ENCODE assay signal across 1 cellular context in the genomic region with DNA sequence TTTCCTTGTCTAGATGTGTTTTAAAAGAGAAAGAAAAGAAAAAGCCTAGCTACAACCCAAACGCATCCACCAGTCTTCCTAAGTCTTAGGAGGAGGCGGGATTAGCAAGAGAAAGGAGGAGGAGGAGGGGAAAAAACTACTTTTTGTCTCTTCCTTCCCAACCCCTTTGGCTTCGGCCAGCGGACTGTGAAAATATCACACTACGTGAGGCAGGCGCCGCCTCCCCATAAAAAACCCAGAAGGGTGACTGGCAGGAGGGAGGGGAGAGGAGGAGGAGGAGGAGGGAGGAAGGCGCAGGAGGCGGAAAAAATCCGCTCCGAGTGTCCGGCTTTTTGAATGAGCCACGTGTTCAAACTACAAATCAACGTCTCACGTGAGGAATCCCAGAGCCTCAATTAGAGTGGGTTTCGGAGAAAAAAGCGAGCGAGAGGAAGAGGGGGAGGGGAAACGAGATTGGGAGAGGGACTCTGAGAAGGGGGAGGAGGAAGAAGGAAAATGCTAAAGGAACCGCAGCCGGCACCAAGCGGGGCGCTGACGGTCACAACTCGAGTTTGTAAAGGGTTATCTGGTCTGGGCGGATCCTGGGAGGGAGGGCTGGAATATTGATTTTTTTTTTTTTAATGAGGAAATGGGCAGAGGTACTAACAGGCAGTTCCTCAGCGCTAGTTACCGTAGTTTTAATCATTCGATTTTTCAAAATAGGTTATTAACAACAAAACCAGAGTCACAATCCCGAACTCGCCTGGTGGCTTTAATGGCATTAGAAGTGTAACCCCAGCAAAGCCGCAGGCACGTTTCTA.
A peak's percentile ranks its signal among the peaks of the same experiment; 100 is the strongest.
TF ChIP-seq lines count a peak whose summit lies in the region.

A gene (minus strand): TSS at position 202 of the 800 bp plus-strand sequence. CDS start 381 bp downstream, outside the sequence.

TF ChIP-seq in HepG2, 621 proteins besides CTCF, POLR2A, EP300 and RAD21 (continued from another document and continues in another):
- TF ChIP-seq, protein P1, sequence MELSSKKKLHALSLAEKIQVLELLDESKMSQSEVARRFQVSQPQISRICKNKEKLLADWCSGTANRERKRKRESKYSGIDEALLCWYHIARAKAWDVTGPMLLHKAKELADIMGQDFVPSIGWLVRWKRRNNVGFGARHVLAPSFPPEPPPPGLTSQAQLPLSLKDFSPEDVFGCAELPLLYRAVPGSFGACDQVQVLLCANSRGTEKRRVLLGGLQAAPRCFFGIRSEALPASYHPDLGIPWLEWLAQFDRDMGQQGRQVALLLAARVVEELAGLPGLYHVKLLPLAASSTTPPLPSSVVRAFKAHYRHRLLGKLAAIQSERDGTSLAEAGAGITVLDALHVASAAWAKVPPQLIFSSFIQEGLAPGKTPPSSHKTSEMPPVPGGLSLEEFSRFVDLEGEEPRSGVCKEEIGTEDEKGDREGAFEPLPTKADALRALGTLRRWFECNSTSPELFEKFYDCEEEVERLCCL (CRISPR knock-in tag; IDR thresholded peaks at IDR 0.05; ENCODE audit: borderline replicate concordance): no peak
- TF ChIP-seq SRY (CRISPR knock-in tag; IDR thresholded peaks at IDR 0.05) (no peak), MEIS1 (CRISPR knock-in tag; IDR thresholded peaks at IDR 0.05; ENCODE audit: borderline replicate concordance) (no peak; the same call in 1 of the 2 replicates), FOXA3 (CRISPR knock-in tag; IDR thresholded peaks at IDR 0.05) (peak; percentile 49), ZNF225 (CRISPR knock-in tag; IDR thresholded peaks at IDR 0.05) (no peak), ZFP36L1 (CRISPR knock-in tag; IDR thresholded peaks at IDR 0.05) (no peak), ZNF709 (CRISPR knock-in tag; IDR thresholded peaks at IDR 0.05) (0 out of 2 replicates have a peak, but pooled peaks have one; percentile 38), ZNF256 (CRISPR knock-in tag; conservative IDR thresholded peaks at IDR 0.05) (no peak), ZNF234 (CRISPR knock-in tag; conservative IDR thresholded peaks at IDR 0.05) (no peak), ZNF572 (CRISPR knock-in tag; IDR thresholded peaks at IDR 0.05) (no peak), POLR2AphosphoS2 (IDR thresholded peaks at IDR 0.05; ENCODE audit: low read depth, low read length) (no peak), HHEX (CRISPR knock-in tag; IDR thresholded peaks at IDR 0.05) (no peak), CREM (IDR thresholded peaks at IDR 0.05) (peak; percentile 37; the same call in 1 of the 2 replicates), CREM (CRISPR knock-in tag; IDR thresholded peaks at IDR 0.05) (no peak), HES4 (CRISPR knock-in tag; IDR thresholded peaks at IDR 0.05; ENCODE audit: borderline replicate concordance) (no peak), NRL (CRISPR knock-in tag; IDR thresholded peaks at IDR 0.05; ENCODE audit: borderline replicate concordance) (no peak), ZMYM4 (CRISPR knock-in tag; IDR thresholded peaks at IDR 0.05) (peak; percentile 13; the same call in 1 of the 2 replicates), PAF1 (CRISPR knock-in tag; IDR thresholded peaks at IDR 0.05) (no peak), FLYWCH1 (CRISPR knock-in tag; IDR thresholded peaks at IDR 0.05) (no peak), PHF5A (CRISPR knock-in tag; IDR thresholded peaks at IDR 0.05; ENCODE audit: low read depth, unreplicated experiment) (no peak), ZNF878 (CRISPR knock-in tag; IDR thresholded peaks at IDR 0.05) (no peak), SKI (IDR thresholded peaks at IDR 0.05; ENCODE audit: partially characterized antibody) (no peak), CBX5 (CRISPR knock-in tag; IDR thresholded peaks at IDR 0.05; ENCODE audit: borderline replicate concordance) (0 out of 2 replicates have a peak, but pooled peaks have one; percentile 37), MZF1 (CRISPR knock-in tag; IDR thresholded peaks at IDR 0.05; ENCODE audit: borderline replicate concordance) (no peak)
- TF ChIP-seq, protein P2, sequence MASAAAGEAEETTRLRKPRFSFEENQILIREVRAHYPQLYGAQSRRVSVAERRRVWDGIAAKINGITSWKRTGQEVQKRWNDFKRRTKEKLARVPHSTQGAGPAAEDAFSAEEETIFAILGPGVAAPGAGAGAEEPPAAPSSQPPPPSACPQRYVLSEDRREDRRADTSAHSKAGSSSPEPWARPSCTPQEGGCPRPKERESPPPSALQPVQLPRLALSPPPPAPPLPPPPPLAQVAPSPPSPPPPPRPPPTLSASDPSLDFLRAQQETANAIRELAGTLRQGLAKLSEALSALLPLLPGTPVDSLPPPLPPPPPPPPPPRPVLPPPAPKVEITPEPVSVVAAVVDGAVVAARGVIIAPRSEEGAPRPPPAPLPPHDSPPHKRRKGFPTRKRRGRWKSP (CRISPR knock-in tag; IDR thresholded peaks at IDR 0.05): no peak
- TF ChIP-seq, protein P3, sequence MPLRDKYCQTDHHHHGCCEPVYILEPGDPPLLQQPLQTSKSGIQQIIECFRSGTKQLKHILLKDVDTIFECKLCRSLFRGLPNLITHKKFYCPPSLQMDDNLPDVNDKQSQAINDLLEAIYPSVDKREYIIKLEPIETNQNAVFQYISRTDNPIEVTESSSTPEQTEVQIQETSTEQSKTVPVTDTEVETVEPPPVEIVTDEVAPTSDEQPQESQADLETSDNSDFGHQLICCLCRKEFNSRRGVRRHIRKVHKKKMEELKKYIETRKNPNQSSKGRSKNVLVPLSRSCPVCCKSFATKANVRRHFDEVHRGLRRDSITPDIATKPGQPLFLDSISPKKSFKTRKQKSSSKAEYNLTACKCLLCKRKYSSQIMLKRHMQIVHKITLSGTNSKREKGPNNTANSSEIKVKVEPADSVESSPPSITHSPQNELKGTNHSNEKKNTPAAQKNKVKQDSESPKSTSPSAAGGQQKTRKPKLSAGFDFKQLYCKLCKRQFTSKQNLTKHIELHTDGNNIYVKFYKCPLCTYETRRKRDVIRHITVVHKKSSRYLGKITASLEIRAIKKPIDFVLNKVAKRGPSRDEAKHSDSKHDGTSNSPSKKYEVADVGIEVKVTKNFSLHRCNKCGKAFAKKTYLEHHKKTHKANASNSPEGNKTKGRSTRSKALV (CRISPR knock-in tag; IDR thresholded peaks at IDR 0.05): no peak
- TF ChIP-seq, protein P4, sequence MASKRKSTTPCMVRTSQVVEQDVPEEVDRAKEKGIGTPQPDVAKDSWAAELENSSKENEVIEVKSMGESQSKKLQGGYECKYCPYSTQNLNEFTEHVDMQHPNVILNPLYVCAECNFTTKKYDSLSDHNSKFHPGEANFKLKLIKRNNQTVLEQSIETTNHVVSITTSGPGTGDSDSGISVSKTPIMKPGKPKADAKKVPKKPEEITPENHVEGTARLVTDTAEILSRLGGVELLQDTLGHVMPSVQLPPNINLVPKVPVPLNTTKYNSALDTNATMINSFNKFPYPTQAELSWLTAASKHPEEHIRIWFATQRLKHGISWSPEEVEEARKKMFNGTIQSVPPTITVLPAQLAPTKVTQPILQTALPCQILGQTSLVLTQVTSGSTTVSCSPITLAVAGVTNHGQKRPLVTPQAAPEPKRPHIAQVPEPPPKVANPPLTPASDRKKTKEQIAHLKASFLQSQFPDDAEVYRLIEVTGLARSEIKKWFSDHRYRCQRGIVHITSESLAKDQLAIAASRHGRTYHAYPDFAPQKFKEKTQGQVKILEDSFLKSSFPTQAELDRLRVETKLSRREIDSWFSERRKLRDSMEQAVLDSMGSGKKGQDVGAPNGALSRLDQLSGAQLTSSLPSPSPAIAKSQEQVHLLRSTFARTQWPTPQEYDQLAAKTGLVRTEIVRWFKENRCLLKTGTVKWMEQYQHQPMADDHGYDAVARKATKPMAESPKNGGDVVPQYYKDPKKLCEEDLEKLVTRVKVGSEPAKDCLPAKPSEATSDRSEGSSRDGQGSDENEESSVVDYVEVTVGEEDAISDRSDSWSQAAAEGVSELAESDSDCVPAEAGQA (IDR thresholded peaks at IDR 0.05; ENCODE audit: low read depth): peak; percentile 34; the same call in 1 of the 2 replicates
- TF ChIP-seq, protein P4 (CRISPR knock-in tag; IDR thresholded peaks at IDR 0.05; ENCODE audit: borderline replicate concordance): no peak
- TF ChIP-seq, protein P5, sequence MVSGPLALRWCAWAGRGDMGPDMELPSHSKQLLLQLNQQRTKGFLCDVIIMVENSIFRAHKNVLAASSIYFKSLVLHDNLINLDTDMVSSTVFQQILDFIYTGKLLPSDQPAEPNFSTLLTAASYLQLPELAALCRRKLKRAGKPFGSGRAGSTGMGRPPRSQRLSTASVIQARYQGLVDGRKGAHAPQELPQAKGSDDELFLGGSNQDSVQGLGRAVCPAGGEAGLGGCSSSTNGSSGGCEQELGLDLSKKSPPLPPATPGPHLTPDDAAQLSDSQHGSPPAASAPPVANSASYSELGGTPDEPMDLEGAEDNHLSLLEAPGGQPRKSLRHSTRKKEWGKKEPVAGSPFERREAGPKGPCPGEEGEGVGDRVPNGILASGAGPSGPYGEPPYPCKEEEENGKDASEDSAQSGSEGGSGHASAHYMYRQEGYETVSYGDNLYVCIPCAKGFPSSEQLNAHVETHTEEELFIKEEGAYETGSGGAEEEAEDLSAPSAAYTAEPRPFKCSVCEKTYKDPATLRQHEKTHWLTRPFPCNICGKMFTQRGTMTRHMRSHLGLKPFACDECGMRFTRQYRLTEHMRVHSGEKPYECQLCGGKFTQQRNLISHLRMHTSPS (CRISPR knock-in tag; IDR thresholded peaks at IDR 0.05; ENCODE audit: low read depth): peak; percentile 21; the same call in 1 of the 2 replicates
- TF ChIP-seq, protein P6, sequence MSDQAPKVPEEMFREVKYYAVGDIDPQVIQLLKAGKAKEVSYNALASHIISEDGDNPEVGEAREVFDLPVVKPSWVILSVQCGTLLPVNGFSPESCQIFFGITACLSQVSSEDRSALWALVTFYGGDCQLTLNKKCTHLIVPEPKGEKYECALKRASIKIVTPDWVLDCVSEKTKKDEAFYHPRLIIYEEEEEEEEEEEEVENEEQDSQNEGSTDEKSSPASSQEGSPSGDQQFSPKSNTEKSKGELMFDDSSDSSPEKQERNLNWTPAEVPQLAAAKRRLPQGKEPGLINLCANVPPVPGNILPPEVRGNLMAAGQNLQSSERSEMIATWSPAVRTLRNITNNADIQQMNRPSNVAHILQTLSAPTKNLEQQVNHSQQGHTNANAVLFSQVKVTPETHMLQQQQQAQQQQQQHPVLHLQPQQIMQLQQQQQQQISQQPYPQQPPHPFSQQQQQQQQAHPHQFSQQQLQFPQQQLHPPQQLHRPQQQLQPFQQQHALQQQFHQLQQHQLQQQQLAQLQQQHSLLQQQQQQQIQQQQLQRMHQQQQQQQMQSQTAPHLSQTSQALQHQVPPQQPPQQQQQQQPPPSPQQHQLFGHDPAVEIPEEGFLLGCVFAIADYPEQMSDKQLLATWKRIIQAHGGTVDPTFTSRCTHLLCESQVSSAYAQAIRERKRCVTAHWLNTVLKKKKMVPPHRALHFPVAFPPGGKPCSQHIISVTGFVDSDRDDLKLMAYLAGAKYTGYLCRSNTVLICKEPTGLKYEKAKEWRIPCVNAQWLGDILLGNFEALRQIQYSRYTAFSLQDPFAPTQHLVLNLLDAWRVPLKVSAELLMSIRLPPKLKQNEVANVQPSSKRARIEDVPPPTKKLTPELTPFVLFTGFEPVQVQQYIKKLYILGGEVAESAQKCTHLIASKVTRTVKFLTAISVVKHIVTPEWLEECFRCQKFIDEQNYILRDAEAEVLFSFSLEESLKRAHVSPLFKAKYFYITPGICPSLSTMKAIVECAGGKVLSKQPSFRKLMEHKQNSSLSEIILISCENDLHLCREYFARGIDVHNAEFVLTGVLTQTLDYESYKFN (CRISPR knock-in tag; conservative IDR thresholded peaks at IDR 0.05): peak; percentile 62
- TF ChIP-seq, protein P7, sequence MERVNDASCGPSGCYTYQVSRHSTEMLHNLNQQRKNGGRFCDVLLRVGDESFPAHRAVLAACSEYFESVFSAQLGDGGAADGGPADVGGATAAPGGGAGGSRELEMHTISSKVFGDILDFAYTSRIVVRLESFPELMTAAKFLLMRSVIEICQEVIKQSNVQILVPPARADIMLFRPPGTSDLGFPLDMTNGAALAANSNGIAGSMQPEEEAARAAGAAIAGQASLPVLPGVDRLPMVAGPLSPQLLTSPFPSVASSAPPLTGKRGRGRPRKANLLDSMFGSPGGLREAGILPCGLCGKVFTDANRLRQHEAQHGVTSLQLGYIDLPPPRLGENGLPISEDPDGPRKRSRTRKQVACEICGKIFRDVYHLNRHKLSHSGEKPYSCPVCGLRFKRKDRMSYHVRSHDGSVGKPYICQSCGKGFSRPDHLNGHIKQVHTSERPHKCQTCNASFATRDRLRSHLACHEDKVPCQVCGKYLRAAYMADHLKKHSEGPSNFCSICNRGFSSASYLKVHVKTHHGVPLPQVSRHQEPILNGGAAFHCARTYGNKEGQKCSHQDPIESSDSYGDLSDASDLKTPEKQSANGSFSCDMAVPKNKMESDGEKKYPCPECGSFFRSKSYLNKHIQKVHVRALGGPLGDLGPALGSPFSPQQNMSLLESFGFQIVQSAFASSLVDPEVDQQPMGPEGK (CRISPR knock-in tag; IDR thresholded peaks at IDR 0.05): peak; percentile 59; the same call in 1 of the 2 replicates
- TF ChIP-seq, protein P8, sequence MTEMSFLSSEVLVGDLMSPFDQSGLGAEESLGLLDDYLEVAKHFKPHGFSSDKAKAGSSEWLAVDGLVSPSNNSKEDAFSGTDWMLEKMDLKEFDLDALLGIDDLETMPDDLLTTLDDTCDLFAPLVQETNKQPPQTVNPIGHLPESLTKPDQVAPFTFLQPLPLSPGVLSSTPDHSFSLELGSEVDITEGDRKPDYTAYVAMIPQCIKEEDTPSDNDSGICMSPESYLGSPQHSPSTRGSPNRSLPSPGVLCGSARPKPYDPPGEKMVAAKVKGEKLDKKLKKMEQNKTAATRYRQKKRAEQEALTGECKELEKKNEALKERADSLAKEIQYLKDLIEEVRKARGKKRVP (CRISPR knock-in tag; IDR thresholded peaks at IDR 0.05): peak in 1 of 2 experiments; percentile 28; a peak in 2 of 4 replicates
- TF ChIP-seq, protein P9, sequence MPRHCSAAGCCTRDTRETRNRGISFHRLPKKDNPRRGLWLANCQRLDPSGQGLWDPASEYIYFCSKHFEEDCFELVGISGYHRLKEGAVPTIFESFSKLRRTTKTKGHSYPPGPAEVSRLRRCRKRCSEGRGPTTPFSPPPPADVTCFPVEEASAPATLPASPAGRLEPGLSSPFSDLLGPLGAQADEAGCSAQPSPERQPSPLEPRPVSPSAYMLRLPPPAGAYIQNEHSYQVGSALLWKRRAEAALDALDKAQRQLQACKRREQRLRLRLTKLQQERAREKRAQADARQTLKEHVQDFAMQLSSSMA (CRISPR knock-in tag; IDR thresholded peaks at IDR 0.05): no peak
